ENCODE assay signal across 24 cellular contexts in the genomic region with DNA sequence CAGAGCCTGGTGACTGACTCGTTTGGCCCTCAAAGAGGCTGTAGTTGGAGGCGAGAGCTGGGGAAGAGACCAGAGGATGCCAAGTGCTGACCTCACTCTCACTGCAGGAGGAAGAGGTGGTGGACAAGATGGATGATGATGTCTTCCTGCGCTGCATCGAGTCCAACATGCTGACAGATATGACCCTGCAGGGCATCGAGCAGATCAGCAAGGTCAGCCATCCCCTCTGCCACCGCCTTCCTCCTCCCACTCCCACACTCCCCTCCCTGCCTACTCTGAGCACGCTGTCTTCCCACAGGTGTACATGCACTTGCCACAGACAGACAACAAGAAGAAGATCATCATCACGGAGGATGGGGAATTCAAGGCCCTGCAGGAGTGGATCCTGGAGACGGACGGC. TPM values are rescaled to one million over a fixed set of nuclear protein-coding genes. Genes with fewer than 3 reads are reported as not detected.
A peak's percentile ranks its signal among the peaks of the same experiment; 100 is the strongest.
DNase-seq lines count a peak whose midpoint lies in the region; ATAC-seq, FAIRE-seq and TF ChIP-seq lines count a peak whose summit lies in the region.
"Had no signal": no experiment of that assay in that cellular context is flagged by ENCODE, and none has a peak within 500 bp of the region (broad histone marks: within the 10 kb centered on the region; RNA-seq: fewer than 3 reads in every experiment).

No MANE protein-coding gene starts in this region.

- H3K4me3 ChIP-seq in HepG2 (replicated peaks in 1 of 3; ENCODE audit: insufficient read depth in 1 of 3, low read depth in 2 of 3, low read length in 3 of 3) (no peak overlapping the region), right lobe of liver (no peak overlapping the region), upper lobe of left lung (no peak overlapping the region)
- H3K4me3 ChIP-seq: left ventricle myocardium inferior, tibial nerve had no signal

- no peak overlapping the region for H3K4me3 Mint-ChIP-seq in dendritic cell treated with granulocyte-macrophage colony-stimulating factor and Interleukin-4, amounts not matched to agents 40 ng/mL and 50 ng/mL, for 4 days
- H3K4me3 Mint-ChIP-seq: activated CD4-positive, alpha-beta T cell treated with anti-CD3 and anti-CD28 coated beads for 36 hours had no signal

- POLR2A ChIA-PET in HepG2 (lab: Yijun Ruan, JAX): no interaction called here

- H3K27me3 Mint-ChIP-seq in dendritic cell treated with granulocyte-macrophage colony-stimulating factor and Interleukin-4, amounts not matched to agents 40 ng/mL and 50 ng/mL, for 4 days: no peaks in the 10 kb centered on the region
- H3K27me3 Mint-ChIP-seq: activated CD4-positive, alpha-beta T cell treated with anti-CD3 and anti-CD28 coated beads for 36 hours had no signal

- no peak overlapping the region for H3K4me2 ChIP-seq in HepG2 (ENCODE audit: low read depth, low read length)
- H3K4me2 ChIP-seq: KMS-11 had no signal

- H3K9me3 Mint-ChIP-seq in dendritic cell treated with granulocyte-macrophage colony-stimulating factor and Interleukin-4, amounts not matched to agents 40 ng/mL and 50 ng/mL, for 4 days: no peaks in the 10 kb centered on the region

- H3K27me3 ChIP-seq in HepG2 (ENCODE audit: control insufficient read depth in 1 of 2, insufficient read depth in 2 of 2, low read length in 2 of 2): no peaks in the 10 kb centered on the region
- H3K27me3 ChIP-seq in right lobe of liver: no peaks in the 10 kb centered on the region
- no peaks in the 10 kb centered on the region for H3K27me3 ChIP-seq in upper lobe of left lung
- H3K27me3 ChIP-seq: tibial nerve had no signal

- TF ChIP-seq RAD21 in HepG2 (CRISPR knock-in tag; IDR thresholded peaks at IDR 0.05): no peak

- FAIRE-seq in HepG2 (lab: Jason Lieb, UNC): no peak
- FAIRE-seq: A204.1, GM12892 had no signal

- intact Hi-C loops in HepG2 (cut with micrococcal nuclease; ENCODE audit: unreplicated experiment) (no loop called here), right lobe of liver (cut with DNase I) (loop anchor here (5.0 to 10.0 kb wide), 3 partner anchors 51 to 156 kb away; partner anchors contain the start of genes SENP3 (in 2 of the 2), KCTD11 (in 1 of the 2) and TMEM95 (in 1 of the 2))
- intact Hi-C loops in dendritic cell treated with granulocyte-macrophage colony-stimulating factor and Interleukin-4, amounts not matched to agents 40 ng/mL and 50 ng/mL, for 4 days (cut with micrococcal nuclease): no loop called here

- H3K79me2 ChIP-seq in HepG2 (ENCODE audit: insufficient read depth, low read length): no peaks in the 10 kb centered on the region

- TF ChIP-seq CTCF in HepG2 (CRISPR knock-in tag; IDR thresholded peaks at IDR 0.05) (no peak), right lobe of liver (IDR thresholded peaks at IDR 0.05) (no peak), upper lobe of left lung (IDR thresholded peaks at IDR 0.05) (no peak)

- DNase-seq in HepG2 (ENCODE audit: low spot score) (no peak), right lobe of liver (no peak), upper lobe of left lung (no peak), hippocampal formation (lab: John Stamatoyannopoulos, UW) (no peak), nucleus accumbens (lab: John Stamatoyannopoulos, UW) (no peak)
- DNase-seq: activated CD4-positive, alpha-beta T cell treated with anti-CD3 and anti-CD28 coated beads for 36 hours; dermis blood vessel endothelial cell; DMS153; GF-D8; left ventricle myocardium inferior; NCI-H1048; NCI-H2081; NCI-H524; occipital lobe; right cardiac atrium; stimulated activated naive CD4-positive, alpha-beta T cell treated with Interleukin-2 at 50 U/mL for 16 hours had no signal

- TF ChIP-seq EP300 in HepG2 (IDR thresholded peaks at IDR 0.05; ENCODE audit: low read depth in 2 of 2, low read length in 2 of 2) (no peak), HepG2 (CRISPR knock-in tag; IDR thresholded peaks at IDR 0.05; ENCODE audit: borderline replicate concordance) (no peak), upper lobe of left lung (IDR thresholded peaks at IDR 0.05) (no peak)

- ATAC-seq in HepG2 (no peak), right lobe of liver (no peak), upper lobe of left lung (ENCODE audit: low FRiP score in 2 of 2) (peak; percentile 11 to 34)
- ATAC-seq: activated CD4-positive, alpha-beta T cell treated with anti-CD3 and anti-CD28 coated beads for 36 hours; right cardiac atrium had no signal

- BruUV-seq in HepG2 (replicated peaks; lab: Mats Ljungman, UMichigan): no TSS peak

- peaks cover 3% of the 10 kb centered on the region for H3K4me1 ChIP-seq in HepG2 (ENCODE audit: insufficient read depth, low read length)
- H3K4me1 ChIP-seq in right lobe of liver: peaks cover 0 to 11% (median 0%) of the 10 kb centered on the region in 4 donors
- peaks cover 3 to 10% (median 9%) of the 10 kb centered on the region in 4 donors for H3K4me1 ChIP-seq in upper lobe of left lung

- no peak overlapping the region for H3K9ac ChIP-seq in HepG2 (ENCODE audit: insufficient read depth, low read depth, low read length)
- H3K9ac ChIP-seq: KMS-11 had no signal

- H3K27ac ChIP-seq in HepG2 (ENCODE audit: extremely low read length, insufficient read depth, low read length) (no peak overlapping the region), right lobe of liver (no peak overlapping the region), upper lobe of left lung (no peak overlapping the region)
- H3K27ac ChIP-seq: C4-2B, epithelial cell of prostate, KMS-11, left ventricle myocardium inferior, tibial nerve had no signal

- CTCF ChIA-PET in HepG2 (lab: Yijun Ruan, JAX; ENCODE audit: low intra/inter-chr PET ratio, low total read pairs): no interaction called here

- peaks cover 86% of the 10 kb centered on the region for H3K36me3 Mint-ChIP-seq in dendritic cell treated with granulocyte-macrophage colony-stimulating factor and Interleukin-4, amounts not matched to agents 40 ng/mL and 50 ng/mL, for 4 days (ENCODE audit: low read depth)

- no peaks in the 10 kb centered on the region for H3K9me3 ChIP-seq in HepG2 (ENCODE audit: low read length)
- H3K9me3 ChIP-seq in right lobe of liver: no peaks in the 10 kb centered on the region
- H3K9me3 ChIP-seq in upper lobe of left lung: no peaks in the 10 kb centered on the region
- H3K9me3 ChIP-seq: left ventricle myocardium inferior, tibial nerve had no signal

- H3K36me3 ChIP-seq in HepG2 (replicated peaks in 1 of 2; ENCODE audit: control insufficient read depth in 1 of 2, insufficient read depth in 2 of 2, low read length in 2 of 2) (peaks cover 34 to 71% of the 10 kb centered on the region in 2 experiments), right lobe of liver (peaks cover 4 to 71% (median 39%) of the 10 kb centered on the region in 4 donors), upper lobe of left lung (peaks cover 52 to 86% (median 80%) of the 10 kb centered on the region in 4 donors)

- no peaks in the 10 kb centered on the region for H4K20me1 ChIP-seq in HepG2 (ENCODE audit: insufficient read depth, low read length)

- WGBS in HepG2 (ENCODE audit: low lambda C conversion rate): 93% methylated on average over 8 of the region's 10 CpGs
- WGBS in right lobe of liver (ENCODE audit: insufficient coverage, low coverage, low lambda C conversion rate, missing lambda C conversion rate): 46% methylated on average over 4 of the region's 10 CpGs
- 83% methylated on average over 10 of the region's 10 CpGs for WGBS in upper lobe of left lung, 2 donors

- H3K27ac Mint-ChIP-seq in dendritic cell treated with granulocyte-macrophage colony-stimulating factor and Interleukin-4, amounts not matched to agents 40 ng/mL and 50 ng/mL, for 4 days: peak overlapping the region; percentile 51
- H3K27ac Mint-ChIP-seq: activated CD4-positive, alpha-beta T cell treated with anti-CD3 and anti-CD28 coated beads for 36 hours had no signal

- peaks cover 31% of the 10 kb centered on the region for H3K4me1 Mint-ChIP-seq in dendritic cell treated with granulocyte-macrophage colony-stimulating factor and Interleukin-4, amounts not matched to agents 40 ng/mL and 50 ng/mL, for 4 days (ENCODE audit: low read depth)
- H3K4me1 Mint-ChIP-seq: activated CD4-positive, alpha-beta T cell treated with anti-CD3 and anti-CD28 coated beads for 36 hours had no signal

- in situ Hi-C loops in HepG2 (cut with HindIII; ENCODE audit: extremely low pct_ligation_motif_present, low pct_unique_long_range_greater_than_20kb): loop anchor here (5.0 kb wide), 1 partner anchor 46 kb away; the partner anchor contains the start of gene TNFSF13

- peak in 1 of 2 experiments; percentile 11; a peak in 1 of 4 replicates for TF ChIP-seq POLR2A in HepG2 (IDR thresholded peaks at IDR 0.05; ENCODE audit: insufficient read depth in 1 of 2, low read depth in 2 of 2, low read length in 2 of 2)
- no peak for TF ChIP-seq POLR2A in right lobe of liver (IDR thresholded peaks at IDR 0.05)
- TF ChIP-seq POLR2A in upper lobe of left lung (IDR thresholded peaks at IDR 0.05): no peak

- H2AFZ ChIP-seq in HepG2 (ENCODE audit: low read length): no peak overlapping the region

RNA-seq across cellular contexts. Expression of gene POLR2A, which starts 26.9 kb away (rescaled TPM):
- total RNA-seq in HepG2 (2016; rRNA removed; fragmentation: Illumina TruSeq; extraction: Trizol) (17.8 and 63.2 TPM in 2 replicates), right lobe of liver (10 to 100 TPM; 36.1 to 49.9 (median 46.0) TPM), upper lobe of left lung (100 to 1,000 TPM in 4 of 6 donors, 10 to 100 TPM in 2; 79.5 to 139 (median 112) TPM)
- total RNA-seq in HepG2 (2016; cell fraction: cytosol; rRNA removed; fragmentation: Illumina TruSeq; extraction: Trizol; ENCODE audit: low read depth): 31.8 and 37.1 TPM in 2 replicates
- total RNA-seq in HepG2 (2016; cell fraction: insoluble cytoplasmic fraction; rRNA removed; fragmentation: Illumina TruSeq; extraction: Trizol): 16.0 and 50.4 TPM in 2 replicates
- 16.5 and 17.5 TPM in 2 replicates for total RNA-seq in HepG2 (2016; cell fraction: membrane; rRNA removed; fragmentation: Illumina TruSeq; extraction: Trizol)
- 46.2 and 49.6 TPM in 2 replicates for total RNA-seq in HepG2 (2016; cell fraction: nucleus; rRNA removed; fragmentation: Illumina TruSeq; extraction: Trizol)
- polyA plus RNA-seq in HepG2 (2011; rRNA removed): 17.2 and 18.3 TPM in 2 replicates
- polyA plus RNA-seq in HepG2 (2011; cell fraction: cytosol; rRNA removed): 4.8 and 6.3 TPM in 2 replicates
- polyA plus RNA-seq in HepG2 (2011; cell fraction: nucleus; rRNA removed): 85.5 and 109 TPM in 2 replicates
- 43.9 and 44.8 TPM in 2 replicates for polyA plus RNA-seq in HepG2 (2012)
- 1.2 and 1.6 TPM in 2 replicates for polyA plus RNA-seq in HepG2 (2016; cell fraction: cytosol; fragmentation: Illumina TruSeq; extraction: Trizol; ENCODE audit: low read depth)
- polyA plus RNA-seq in HepG2 (2016; cell fraction: insoluble cytoplasmic fraction; fragmentation: Illumina TruSeq; extraction: Trizol; ENCODE audit: low read depth): 25.1 and 41.6 TPM in 2 replicates
- 2.8 and 4.1 TPM in 2 replicates for polyA plus RNA-seq in HepG2 (2016; cell fraction: membrane; fragmentation: Illumina TruSeq; extraction: Trizol; ENCODE audit: low read depth)
- 62.8 and 68.8 TPM in 2 replicates for polyA plus RNA-seq in HepG2 (2016; cell fraction: nucleus; fragmentation: Illumina TruSeq; extraction: Trizol; ENCODE audit: insufficient read depth, low read depth)
- polyA minus RNA-seq in HepG2 (2011; rRNA and poly(A)+ RNA removed; ENCODE audit: low replicate concordance): 200 and 209 TPM in 2 replicates
- 71.5 and 80.7 TPM in 2 replicates for polyA minus RNA-seq in HepG2 (2011; cell fraction: cytosol; rRNA and poly(A)+ RNA removed)
- 159 and 190 TPM in 2 replicates for polyA minus RNA-seq in HepG2 (2011; cell fraction: nucleus; rRNA and poly(A)+ RNA removed)

RNA-seq across cellular contexts. Expression of gene SLC35G6, which starts 29.9 kb away (rescaled TPM):
- total RNA-seq in HepG2 (2016; rRNA removed; fragmentation: Illumina TruSeq; extraction: Trizol): 0.07 TPM in 1 of 2 replicates, not detected in the other
- not detected in 2 replicates for total RNA-seq in HepG2 (2016; cell fraction: cytosol; rRNA removed; fragmentation: Illumina TruSeq; extraction: Trizol; ENCODE audit: low read depth)
- total RNA-seq in HepG2 (2016; cell fraction: insoluble cytoplasmic fraction; rRNA removed; fragmentation: Illumina TruSeq; extraction: Trizol): not detected in 2 replicates
- not detected in 2 replicates for total RNA-seq in HepG2 (2016; cell fraction: membrane; rRNA removed; fragmentation: Illumina TruSeq; extraction: Trizol)
- not detected in 2 replicates for total RNA-seq in HepG2 (2016; cell fraction: nucleus; rRNA removed; fragmentation: Illumina TruSeq; extraction: Trizol)
- 0.04 TPM in 1 of 2 replicates, not detected in the other for polyA plus RNA-seq in HepG2 (2011; rRNA removed)
- polyA plus RNA-seq in HepG2 (2011; cell fraction: cytosol; rRNA removed): not detected in 2 replicates
- not detected in 2 replicates for polyA plus RNA-seq in HepG2 (2011; cell fraction: nucleus; rRNA removed)
- 0.09 and 0.16 TPM in 2 replicates for polyA plus RNA-seq in HepG2 (2012)
- polyA plus RNA-seq in HepG2 (2016; cell fraction: cytosol; fragmentation: Illumina TruSeq; extraction: Trizol; ENCODE audit: low read depth): not detected in 2 replicates
- not detected in 2 replicates for polyA plus RNA-seq in HepG2 (2016; cell fraction: insoluble cytoplasmic fraction; fragmentation: Illumina TruSeq; extraction: Trizol; ENCODE audit: low read depth)
- not detected in 2 replicates for polyA plus RNA-seq in HepG2 (2016; cell fraction: membrane; fragmentation: Illumina TruSeq; extraction: Trizol; ENCODE audit: low read depth)
- not detected in 2 replicates for polyA plus RNA-seq in HepG2 (2016; cell fraction: nucleus; fragmentation: Illumina TruSeq; extraction: Trizol; ENCODE audit: insufficient read depth, low read depth)
- polyA minus RNA-seq in HepG2 (2011; rRNA and poly(A)+ RNA removed; ENCODE audit: low replicate concordance): not detected in 2 replicates
- polyA minus RNA-seq in HepG2 (2011; cell fraction: cytosol; rRNA and poly(A)+ RNA removed): not detected in 2 replicates
- polyA minus RNA-seq in HepG2 (2011; cell fraction: nucleus; rRNA and poly(A)+ RNA removed): not detected in 2 replicates
- total RNA-seq in right lobe of liver: not detected
- not detected for total RNA-seq in upper lobe of left lung
- total RNA-seq: activated CD4-positive, alpha-beta T cell treated with anti-CD3 and anti-CD28 coated beads for 36 hours; dermis blood vessel endothelial cell; left ventricle myocardium inferior; mononuclear cell; occipital lobe; right cardiac atrium; tibial nerve had no signal
- polyA plus RNA-seq: right cardiac atrium had no signal

RNA-seq across cellular contexts. Expression of gene ZBTB4, which starts 31.7 kb away (rescaled TPM):
- total RNA-seq in HepG2 (2016; rRNA removed; fragmentation: Illumina TruSeq; extraction: Trizol) (3.3 and 4.3 TPM in 2 replicates), right lobe of liver (10 to 100 TPM in 1 of 6 experiments, 1 to 10 TPM in 5; 5.7 to 10.5 (median 7.9) TPM), upper lobe of left lung (10 to 100 TPM; 54.4 to 90.1 (median 74.2) TPM)
- 0.40 and 0.53 TPM in 2 replicates for total RNA-seq in HepG2 (2016; cell fraction: cytosol; rRNA removed; fragmentation: Illumina TruSeq; extraction: Trizol; ENCODE audit: low read depth)
- total RNA-seq in HepG2 (2016; cell fraction: insoluble cytoplasmic fraction; rRNA removed; fragmentation: Illumina TruSeq; extraction: Trizol): 3.5 and 4.2 TPM in 2 replicates
- 2.0 and 2.1 TPM in 2 replicates for total RNA-seq in HepG2 (2016; cell fraction: membrane; rRNA removed; fragmentation: Illumina TruSeq; extraction: Trizol)
- 4.9 and 5.7 TPM in 2 replicates for total RNA-seq in HepG2 (2016; cell fraction: nucleus; rRNA removed; fragmentation: Illumina TruSeq; extraction: Trizol)
- 7.4 and 7.9 TPM in 2 replicates for polyA plus RNA-seq in HepG2 (2011; rRNA removed)
- polyA plus RNA-seq in HepG2 (2011; cell fraction: cytosol; rRNA removed): 5.5 and 5.7 TPM in 2 replicates
- 16.5 and 17.2 TPM in 2 replicates for polyA plus RNA-seq in HepG2 (2011; cell fraction: nucleus; rRNA removed)
- polyA plus RNA-seq in HepG2 (2012): 7.9 and 9.5 TPM in 2 replicates
- 0.25 and 0.36 TPM in 2 replicates for polyA plus RNA-seq in HepG2 (2016; cell fraction: cytosol; fragmentation: Illumina TruSeq; extraction: Trizol; ENCODE audit: low read depth)
- polyA plus RNA-seq in HepG2 (2016; cell fraction: insoluble cytoplasmic fraction; fragmentation: Illumina TruSeq; extraction: Trizol; ENCODE audit: low read depth): 4.0 and 4.5 TPM in 2 replicates
- polyA plus RNA-seq in HepG2 (2016; cell fraction: membrane; fragmentation: Illumina TruSeq; extraction: Trizol; ENCODE audit: low read depth): 1.1 and 1.4 TPM in 2 replicates
- polyA plus RNA-seq in HepG2 (2016; cell fraction: nucleus; fragmentation: Illumina TruSeq; extraction: Trizol; ENCODE audit: insufficient read depth, low read depth): 10.4 and 11.2 TPM in 2 replicates
- polyA minus RNA-seq in HepG2 (2011; rRNA and poly(A)+ RNA removed; ENCODE audit: low replicate concordance): 19.5 and 24.6 TPM in 2 replicates
- polyA minus RNA-seq in HepG2 (2011; cell fraction: cytosol; rRNA and poly(A)+ RNA removed): 6.2 and 7.2 TPM in 2 replicates
- 12.5 and 14.9 TPM in 2 replicates for polyA minus RNA-seq in HepG2 (2011; cell fraction: nucleus; rRNA and poly(A)+ RNA removed)

RNA-seq across cellular contexts. Expression of gene TNFSF12, which starts 37.8 kb away (rescaled TPM):
- total RNA-seq in HepG2 (2016; rRNA removed; fragmentation: Illumina TruSeq; extraction: Trizol): 0.73 and 0.93 TPM in 2 replicates
- total RNA-seq in HepG2 (2016; cell fraction: cytosol; rRNA removed; fragmentation: Illumina TruSeq; extraction: Trizol; ENCODE audit: low read depth): 3.9 and 4.8 TPM in 2 replicates
- 0.97 and 1.6 TPM in 2 replicates for total RNA-seq in HepG2 (2016; cell fraction: insoluble cytoplasmic fraction; rRNA removed; fragmentation: Illumina TruSeq; extraction: Trizol)
- total RNA-seq in HepG2 (2016; cell fraction: membrane; rRNA removed; fragmentation: Illumina TruSeq; extraction: Trizol): 3.9 and 5.7 TPM in 2 replicates
- total RNA-seq in HepG2 (2016; cell fraction: nucleus; rRNA removed; fragmentation: Illumina TruSeq; extraction: Trizol): 1.2 TPM in 1 of 2 replicates, not detected in the other
- polyA plus RNA-seq in HepG2 (2011; rRNA removed): 6.3 and 7.2 TPM in 2 replicates
- 7.6 and 10.0 TPM in 2 replicates for polyA plus RNA-seq in HepG2 (2011; cell fraction: cytosol; rRNA removed)
- 5.3 and 5.4 TPM in 2 replicates for polyA plus RNA-seq in HepG2 (2011; cell fraction: nucleus; rRNA removed)
- 5.1 and 5.5 TPM in 2 replicates for polyA plus RNA-seq in HepG2 (2012)
- 13.4 and 14.8 TPM in 2 replicates for polyA plus RNA-seq in HepG2 (2016; cell fraction: cytosol; fragmentation: Illumina TruSeq; extraction: Trizol; ENCODE audit: low read depth)
- polyA plus RNA-seq in HepG2 (2016; cell fraction: insoluble cytoplasmic fraction; fragmentation: Illumina TruSeq; extraction: Trizol; ENCODE audit: low read depth): 1.9 and 2.1 TPM in 2 replicates
- polyA plus RNA-seq in HepG2 (2016; cell fraction: membrane; fragmentation: Illumina TruSeq; extraction: Trizol; ENCODE audit: low read depth): 12.4 and 14.7 TPM in 2 replicates
- 1.4 and 2.2 TPM in 2 replicates for polyA plus RNA-seq in HepG2 (2016; cell fraction: nucleus; fragmentation: Illumina TruSeq; extraction: Trizol; ENCODE audit: insufficient read depth, low read depth)
- 2.1 and 2.2 TPM in 2 replicates for polyA minus RNA-seq in HepG2 (2011; rRNA and poly(A)+ RNA removed; ENCODE audit: low replicate concordance)
- polyA minus RNA-seq in HepG2 (2011; cell fraction: cytosol; rRNA and poly(A)+ RNA removed): 1.8 and 2.3 TPM in 2 replicates
- polyA minus RNA-seq in HepG2 (2011; cell fraction: nucleus; rRNA and poly(A)+ RNA removed): 0.99 and 1.0 TPM in 2 replicates
- 10 to 100 TPM in 4 of 6 experiments, 1 to 10 TPM in 2; 6.1 to 14.7 (median 11.4) TPM for total RNA-seq in right lobe of liver
- total RNA-seq in upper lobe of left lung: 100 to 1,000 TPM in 1 of 6 donors, 10 to 100 TPM in 5; 32.3 to 158 (median 73.2) TPM

RNA-seq across cellular contexts. Expression of gene TNFSF13, which starts 47.4 kb away (rescaled TPM):
- 1.7 and 2.5 TPM in 2 replicates for total RNA-seq in HepG2 (2016; rRNA removed; fragmentation: Illumina TruSeq; extraction: Trizol)
- 0.20 and 0.79 TPM in 2 replicates for total RNA-seq in HepG2 (2016; cell fraction: cytosol; rRNA removed; fragmentation: Illumina TruSeq; extraction: Trizol; ENCODE audit: low read depth)
- total RNA-seq in HepG2 (2016; cell fraction: insoluble cytoplasmic fraction; rRNA removed; fragmentation: Illumina TruSeq; extraction: Trizol): 2.0 and 2.2 TPM in 2 replicates
- 1.1 and 2.2 TPM in 2 replicates for total RNA-seq in HepG2 (2016; cell fraction: membrane; rRNA removed; fragmentation: Illumina TruSeq; extraction: Trizol)
- 2.9 and 3.2 TPM in 2 replicates for total RNA-seq in HepG2 (2016; cell fraction: nucleus; rRNA removed; fragmentation: Illumina TruSeq; extraction: Trizol)
- polyA plus RNA-seq in HepG2 (2011; rRNA removed): 3.3 TPM in 2 replicates
- polyA plus RNA-seq in HepG2 (2011; cell fraction: cytosol; rRNA removed): 2.2 TPM in 2 replicates
- polyA plus RNA-seq in HepG2 (2011; cell fraction: nucleus; rRNA removed): 9.6 and 11.2 TPM in 2 replicates
- 2.6 and 3.9 TPM in 2 replicates for polyA plus RNA-seq in HepG2 (2012)
- polyA plus RNA-seq in HepG2 (2016; cell fraction: cytosol; fragmentation: Illumina TruSeq; extraction: Trizol; ENCODE audit: low read depth): 0.76 and 2.2 TPM in 2 replicates
- 3.1 and 3.7 TPM in 2 replicates for polyA plus RNA-seq in HepG2 (2016; cell fraction: insoluble cytoplasmic fraction; fragmentation: Illumina TruSeq; extraction: Trizol; ENCODE audit: low read depth)
- 2.2 and 2.3 TPM in 2 replicates for polyA plus RNA-seq in HepG2 (2016; cell fraction: membrane; fragmentation: Illumina TruSeq; extraction: Trizol; ENCODE audit: low read depth)
- polyA plus RNA-seq in HepG2 (2016; cell fraction: nucleus; fragmentation: Illumina TruSeq; extraction: Trizol; ENCODE audit: insufficient read depth, low read depth): 4.9 and 6.7 TPM in 2 replicates
- polyA minus RNA-seq in HepG2 (2011; rRNA and poly(A)+ RNA removed; ENCODE audit: low replicate concordance): 2.2 and 7.1 TPM in 2 replicates
- polyA minus RNA-seq in HepG2 (2011; cell fraction: cytosol; rRNA and poly(A)+ RNA removed): 0.26 and 1.3 TPM in 2 replicates
- 2.1 and 3.0 TPM in 2 replicates for polyA minus RNA-seq in HepG2 (2011; cell fraction: nucleus; rRNA and poly(A)+ RNA removed)
- total RNA-seq in right lobe of liver: 10 to 100 TPM in 2 of 6 experiments, 1 to 10 TPM in 4; 4.3 to 13.0 (median 6.2) TPM
- total RNA-seq in upper lobe of left lung: 100 to 1,000 TPM in 4 of 6 donors, 10 to 100 TPM in 2; 74.2 to 226 (median 129) TPM

Comparison
In these comparisons a context has a peak if more than half of its experiments do, and no peak if none do; other contexts are left out.
1. intact Hi-C loops: an anchor here in right lobe of liver (5.0 to 10.0 kb wide); none called in HepG2 and dendritic cell treated with granulocyte-macrophage colony-stimulating factor and Interleukin-4, amounts not matched to agents 40 ng/mL and 50 ng/mL, for 4 days.
2. ATAC-seq: peak in upper lobe of left lung (2 of 2); none in HepG2 (single experiment) and right lobe of liver (0 of 4).
3. RNA of gene ZBTB4, which starts 31.7 kb away (total RNA-seq): 54.4 to 90.1 TPM in upper lobe of left lung; 5.7 to 10.5 TPM in right lobe of liver and 0.40 to 5.7 TPM in HepG2; every median in the first group is over 4 times any median in the second.